In genomic region chr10:35423505-35424306, GRCh38 we compare ENCODE assay signal across 16 cellular contexts.
DNase-seq lines count a peak whose midpoint lies in the region; TF ChIP-seq lines count a peak whose summit lies in the region.
"Had no signal": no experiment of that assay in that cellular context is flagged by ENCODE, and none has a peak within 500 bp of the region (broad histone marks: within the 10 kb centered on the region; RNA-seq: fewer than 3 reads in every experiment).

No MANE protein-coding gene starts in this region.

- peaks cover 0 to 16% (median 1%) of the 10 kb centered on the region in 3 donors for H3K36me3 Mint-ChIP-seq in CD8-positive, alpha-beta memory T cell

- DNase-seq in A172 (ENCODE audit: low spot score) (peak; percentile 76), HT1080 (ENCODE audit: low read depth) (peak; percentile 28), brain microvascular endothelial cell (peak; percentile 68), iris pigment epithelial cell (ENCODE audit: low read depth) (peak; percentile 84), T-helper 9 cell (no peak), ascending aorta (ENCODE audit: low spot score in 2 of 2) (no peak)
- no peak for DNase-seq in CD8-positive, alpha-beta memory T cell
- no peak for DNase-seq in stimulated activated CD4-positive, alpha-beta T cell treated with anti-CD3 and anti-CD28 coated beads, Interleukin-15, amount 100 ng/mL, for 24 hours
- DNase-seq: activated CD4-positive, alpha-beta memory T cell treated with anti-CD3 and anti-CD28 coated beads for 36 hours; activated effector memory CD4-positive, alpha-beta T cell treated with Interleukin-2 at 50 U/mL for 16 hours; erythroblast; midbrain; NCI-H1105 treated with DMSO at 0.1 percent for 48 hours; NCI-H446; pancreas; trophoblast cell had no signal

- CTCF ChIA-PET in CD8-positive, alpha-beta memory T cell (lab: Charles Lee), result no interaction called here

- no peaks in the 10 kb centered on the region for H3K9me3 Mint-ChIP-seq in CD8-positive, alpha-beta memory T cell
- H3K9me3 Mint-ChIP-seq: activated CD4-positive, alpha-beta memory T cell treated with anti-CD3 and anti-CD28 coated beads for 36 hours had no signal

- no peak overlapping the region for H3K4me3 ChIP-seq in brain microvascular endothelial cell (ENCODE audit: low read depth, low read length)
- no peak overlapping the region for H3K4me3 ChIP-seq in CD8-positive, alpha-beta memory T cell (ENCODE audit: low read length)
- no peak overlapping the region for H3K4me3 ChIP-seq in ascending aorta
- H3K4me3 ChIP-seq: pancreas had no signal

- no peak overlapping the region for H3K4me3 Mint-ChIP-seq in CD8-positive, alpha-beta memory T cell
- H3K4me3 Mint-ChIP-seq: activated CD4-positive, alpha-beta memory T cell treated with anti-CD3 and anti-CD28 coated beads for 36 hours had no signal

- H3K36me3 ChIP-seq in brain microvascular endothelial cell (replicated peaks) (no peaks in the 10 kb centered on the region), ascending aorta (no peaks in the 10 kb centered on the region)
- no peaks in the 10 kb centered on the region for H3K36me3 ChIP-seq in CD8-positive, alpha-beta memory T cell (ENCODE audit: insufficient read depth, low read length)
- H3K36me3 ChIP-seq: pancreas had no signal

- H3K4me1 Mint-ChIP-seq in CD8-positive, alpha-beta memory T cell, result peaks cover 70 to 87% (median 72%) of the 10 kb centered on the region in 3 donors

- H3K27ac ChIP-seq in brain microvascular endothelial cell (peak overlapping the region; percentile 41), ascending aorta (peak overlapping the region in 1 of 2 donors; percentile 5)
- H3K27ac ChIP-seq in CD8-positive, alpha-beta memory T cell (ENCODE audit: low read depth, low read length), result no peak overlapping the region

- H3K4me1 ChIP-seq in CD8-positive, alpha-beta memory T cell (ENCODE audit: insufficient read depth, low read length), result peaks cover 11% of the 10 kb centered on the region
- H3K4me1 ChIP-seq in ascending aorta, result peaks cover 0 to 53% of the 10 kb centered on the region in 2 donors

- in situ Hi-C loops in brain microvascular endothelial cell (cut with HindIII; ENCODE audit: low pct_ligation_motif_present, low sequenced_read_pairs), result no loop called here

- peak; percentile 32 for TF ChIP-seq CTCF in brain microvascular endothelial cell (IDR thresholded peaks at IDR 0.05; ENCODE audit: low read depth, low read length, missing control alignments)
- no peak for TF ChIP-seq CTCF in ascending aorta (IDR thresholded peaks at IDR 0.05)

- H3K27me3 ChIP-seq in brain microvascular endothelial cell (replicated peaks) (no peaks in the 10 kb centered on the region), ascending aorta (no peaks in the 10 kb centered on the region)
- H3K27me3 ChIP-seq in CD8-positive, alpha-beta memory T cell (ENCODE audit: insufficient read depth, low read length, poor library complexity, severe bottlenecking), result no peaks in the 10 kb centered on the region
- H3K27me3 ChIP-seq: pancreas had no signal

- H3K9me3 ChIP-seq in CD8-positive, alpha-beta memory T cell (ENCODE audit: low read length), result no peaks in the 10 kb centered on the region
- H3K9me3 ChIP-seq in ascending aorta, result no peaks in the 10 kb centered on the region
- H3K9me3 ChIP-seq: pancreas had no signal

- peaks cover 0 to 2% of the 10 kb centered on the region in 2 donors for H3K27me3 Mint-ChIP-seq in CD8-positive, alpha-beta memory T cell
- H3K27me3 Mint-ChIP-seq: activated CD4-positive, alpha-beta memory T cell treated with anti-CD3 and anti-CD28 coated beads for 36 hours had no signal

- intact Hi-C loops in ascending aorta (cut with DNase I), result no loop called here

- peak overlapping the region in 1 of 8 donors; percentile 22 for H3K27ac Mint-ChIP-seq in CD8-positive, alpha-beta memory T cell
- H3K27ac Mint-ChIP-seq: activated CD4-positive, alpha-beta memory T cell treated with anti-CD3 and anti-CD28 coated beads for 36 hours had no signal

- POLR2A ChIA-PET in CD8-positive, alpha-beta memory T cell (lab: Charles Lee), result no interaction called here

Comparison
In these comparisons a context has a peak if more than half of its experiments do, and no peak if none do; other contexts are left out.
1. DNase-seq: peak in A172 (single experiment), HT1080 (single experiment), brain microvascular endothelial cell (single experiment) and iris pigment epithelial cell (single experiment); none in T-helper 9 cell (single experiment), CD8-positive, alpha-beta memory T cell (0 of 5), stimulated activated CD4-positive, alpha-beta T cell treated with anti-CD3 and anti-CD28 coated beads, Interleukin-15, amount 100 ng/mL, for 24 hours (single experiment) and ascending aorta (0 of 2).